7 cellular contexts compared by ENCODE assay signal in the genomic region with DNA sequence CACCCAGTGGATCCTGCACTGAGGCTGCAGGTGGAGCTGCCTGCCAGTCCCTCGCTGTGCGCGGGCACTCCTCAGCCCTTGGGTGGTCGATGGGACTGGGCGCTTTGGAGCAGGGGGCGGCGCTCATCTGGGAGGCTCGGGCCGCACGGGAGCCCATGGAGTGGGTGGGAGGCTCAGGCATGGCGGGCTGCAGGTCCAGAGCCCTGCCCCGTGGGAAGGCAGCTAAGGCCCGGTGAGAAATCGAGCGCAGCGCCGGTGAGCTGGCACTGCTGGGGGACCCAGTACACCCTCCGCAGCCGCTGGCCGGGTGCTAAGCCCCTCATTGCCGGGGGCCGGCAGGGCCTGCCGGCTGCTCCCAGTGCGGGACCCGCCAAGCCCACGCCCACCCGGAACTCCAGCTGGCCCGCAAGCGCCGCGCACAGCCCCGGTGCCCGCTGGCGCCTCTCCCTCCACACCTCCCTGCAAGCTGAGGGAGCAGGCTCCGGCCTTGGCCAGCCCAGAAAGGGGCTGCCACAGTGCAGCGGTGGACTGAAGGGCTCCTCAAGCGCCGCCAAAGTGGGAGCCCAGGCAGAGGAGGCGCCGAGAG.
DNase-seq lines count a peak whose midpoint lies in the region; ATAC-seq, FAIRE-seq and TF ChIP-seq lines count a peak whose summit lies in the region.
"Not testable (repeated sequence)": the region's sequence is repeated elsewhere in the genome, so short reads cannot be mapped to it uniquely, and the experiment has no call there.

No MANE protein-coding gene starts in this region.

- ATAC-seq in K562, Right ventricle myocardium inferior: not testable (repeated sequence)

- H3K4me3 Mint-ChIP-seq in chondrocyte (ENCODE audit: unreplicated experiment), result not testable (repeated sequence)

- not testable (repeated sequence) for H3K9me3 ChIP-seq in K562 (replicated peaks; ENCODE audit: control insufficient read depth, insufficient read depth, low read depth, low read length); kidney (ENCODE audit: control insufficient read depth in 1 of 2, low read length in 2 of 2); testis

- not testable (repeated sequence) for H3K27me3 ChIP-seq in K562 (ENCODE audit: control insufficient read depth in 2 of 2, insufficient read depth in 2 of 2, low read length in 2 of 2); testis

- not testable (repeated sequence) for H3K27ac Mint-ChIP-seq in chondrocyte (ENCODE audit: unreplicated experiment)

- not testable (repeated sequence) for H3K36me3 ChIP-seq in K562 (ENCODE audit: control insufficient read depth, insufficient read depth, low read length); kidney (ENCODE audit: control insufficient read depth in 1 of 2, insufficient read depth in 2 of 2, low read length in 2 of 2); testis (ENCODE audit: low read depth, missing control alignments)

- not testable (repeated sequence) for FAIRE-seq in K562 (lab: Jason Lieb, UNC); kidney (lab: Jason Lieb, UNC)

- not testable (repeated sequence) for H3K36me3 Mint-ChIP-seq in chondrocyte (ENCODE audit: low read depth)

- DNase-seq in NCI-H146 (lab: John Stamatoyannopoulos, UW), result peak; percentile 43
- peak; percentile 1 for DNase-seq in UCSD-AML1 (lab: John Stamatoyannopoulos, UW; ENCODE audit: unreplicated experiment)
- DNase-seq in K562 (ENCODE audit: extremely low read depth in 1 of 4, low spot score in 3 of 4); testis: not testable (repeated sequence)
- DNase-seq in chondrocyte (ENCODE audit: low spot score), result peak; percentile 61
- DNase-seq in Right ventricle myocardium inferior (ENCODE audit: missing footprints), result peak; percentile 22
- DNase-seq in kidney, result peak; percentile 51

- H2AFZ ChIP-seq in K562 (ENCODE audit: low read depth, low read length), result not testable (repeated sequence)

- TF ChIP-seq CTCF in K562 (IDR thresholded peaks at IDR 0.05 in 2 of 3, conservative IDR thresholded peaks at IDR 0.05 in 1 of 3; ENCODE audit: insufficient read depth in 2 of 3, low read depth in 1 of 3, low read length in 3 of 3); chondrocyte (IDR thresholded peaks at IDR 0.05); kidney (IDR thresholded peaks at IDR 0.05; ENCODE audit: borderline replicate concordance, extremely low read depth, insufficient read depth); testis (IDR thresholded peaks at IDR 0.05): not testable (repeated sequence)

- H3K4me2 ChIP-seq in K562 (ENCODE audit: insufficient read depth, low read length), result not testable (repeated sequence)

- TF ChIP-seq POLR2A in K562 (conservative IDR thresholded peaks at IDR 0.05); testis (IDR thresholded peaks at IDR 0.05): not testable (repeated sequence)

- POLR2A ChIA-PET in K562 (lab: Yijun Ruan, JAX), result not testable (repeated sequence)

- not testable (repeated sequence) for H3K79me2 ChIP-seq in K562 (ENCODE audit: control insufficient read depth, insufficient read depth, low read length)

- H3K9ac ChIP-seq in K562 (ENCODE audit: insufficient read depth in 1 of 2, low read depth in 2 of 2, low read length in 2 of 2); kidney (ENCODE audit: low read length in 2 of 2): not testable (repeated sequence)

- H3K4me1 ChIP-seq in K562 (replicated peaks in 1 of 2; ENCODE audit: control insufficient read depth in 2 of 2, insufficient read depth in 2 of 2, low read length in 2 of 2); kidney (ENCODE audit: control insufficient read depth in 1 of 2, insufficient read depth in 1 of 2, low read depth in 1 of 2, low read length in 2 of 2); testis: not testable (repeated sequence)

- intact Hi-C loops in K562 (cut with micrococcal nuclease); Right ventricle myocardium inferior (cut with DNase I); kidney (cut with DNase I); testis (cut with DNase I; ENCODE audit: low total_unique reads): not testable (repeated sequence)

- H3K9me1 ChIP-seq in K562 (ENCODE audit: control insufficient read depth, insufficient read depth, low read length), result not testable (repeated sequence)

- H3K4me3 ChIP-seq in K562; kidney (ENCODE audit: low read length in 2 of 2): not testable (repeated sequence)
- H3K4me3 ChIP-seq in testis, result peak overlapping the region; percentile 45 to 49

- H3K27ac ChIP-seq in K562 (ENCODE audit: extremely low read depth, low read depth, low read length); kidney (ENCODE audit: low read depth in 2 of 2, low read length in 2 of 2); testis: not testable (repeated sequence)

- in situ Hi-C loops in K562 (cut with MboI), result not testable (repeated sequence)

- not testable (repeated sequence) for H3K9me3 Mint-ChIP-seq in chondrocyte (ENCODE audit: low read depth)

- CTCF ChIA-PET in K562 (lab: Yijun Ruan, JAX; ENCODE audit: low intra/inter-chr PET ratio), result not testable (repeated sequence)

- BruUV-seq in K562 (replicated peaks; lab: Mats Ljungman, UMichigan), result not testable (repeated sequence)

- not testable (repeated sequence) for TF ChIP-seq EP300 in K562 (IDR thresholded peaks at IDR 0.05; ENCODE audit: low read length)

- 20% methylated on average over 25 of the region's 40 CpGs for WGBS in K562 (ENCODE audit: insufficient coverage, low coverage, missing lambda C conversion rate)
- WGBS in testis, 2 donors, result 84 to 88% methylated on average over 23 to 40 of the region's 40 CpGs

- not testable (repeated sequence) for H3K27me3 Mint-ChIP-seq in chondrocyte (ENCODE audit: low read depth)

- not testable (repeated sequence) for H4K20me1 ChIP-seq in K562 (replicated peaks; ENCODE audit: control insufficient read depth, insufficient read depth, low read length)

- TF ChIP-seq RAD21 in K562 (CRISPR knock-in tag; conservative IDR thresholded peaks at IDR 0.05 in 1 of 2, IDR thresholded peaks at IDR 0.05 in 1 of 2), result not testable (repeated sequence)

- H3K4me1 Mint-ChIP-seq in chondrocyte (ENCODE audit: low read depth), result not testable (repeated sequence)

TF ChIP-seq in K562, 482 proteins besides CTCF, POLR2A, EP300 and RAD21:
- TF ChIP-seq, protein P1, sequence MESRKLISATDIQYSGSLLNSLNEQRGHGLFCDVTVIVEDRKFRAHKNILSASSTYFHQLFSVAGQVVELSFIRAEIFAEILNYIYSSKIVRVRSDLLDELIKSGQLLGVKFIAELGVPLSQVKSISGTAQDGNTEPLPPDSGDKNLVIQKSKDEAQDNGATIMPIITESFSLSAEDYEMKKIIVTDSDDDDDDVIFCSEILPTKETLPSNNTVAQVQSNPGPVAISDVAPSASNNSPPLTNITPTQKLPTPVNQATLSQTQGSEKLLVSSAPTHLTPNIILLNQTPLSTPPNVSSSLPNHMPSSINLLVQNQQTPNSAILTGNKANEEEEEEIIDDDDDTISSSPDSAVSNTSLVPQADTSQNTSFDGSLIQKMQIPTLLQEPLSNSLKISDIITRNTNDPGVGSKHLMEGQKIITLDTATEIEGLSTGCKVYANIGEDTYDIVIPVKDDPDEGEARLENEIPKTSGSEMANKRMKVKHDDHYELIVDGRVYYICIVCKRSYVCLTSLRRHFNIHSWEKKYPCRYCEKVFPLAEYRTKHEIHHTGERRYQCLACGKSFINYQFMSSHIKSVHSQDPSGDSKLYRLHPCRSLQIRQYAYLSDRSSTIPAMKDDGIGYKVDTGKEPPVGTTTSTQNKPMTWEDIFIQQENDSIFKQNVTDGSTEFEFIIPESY (CRISPR knock-in tag; IDR thresholded peaks at IDR 0.05), result 0 out of 2 replicates have a peak, but pooled peaks have one; percentile 29
TF ChIP-seq in K562: peak in this region for 1; not testable (repeated sequence) for 481.
